In the genomic region with DNA sequence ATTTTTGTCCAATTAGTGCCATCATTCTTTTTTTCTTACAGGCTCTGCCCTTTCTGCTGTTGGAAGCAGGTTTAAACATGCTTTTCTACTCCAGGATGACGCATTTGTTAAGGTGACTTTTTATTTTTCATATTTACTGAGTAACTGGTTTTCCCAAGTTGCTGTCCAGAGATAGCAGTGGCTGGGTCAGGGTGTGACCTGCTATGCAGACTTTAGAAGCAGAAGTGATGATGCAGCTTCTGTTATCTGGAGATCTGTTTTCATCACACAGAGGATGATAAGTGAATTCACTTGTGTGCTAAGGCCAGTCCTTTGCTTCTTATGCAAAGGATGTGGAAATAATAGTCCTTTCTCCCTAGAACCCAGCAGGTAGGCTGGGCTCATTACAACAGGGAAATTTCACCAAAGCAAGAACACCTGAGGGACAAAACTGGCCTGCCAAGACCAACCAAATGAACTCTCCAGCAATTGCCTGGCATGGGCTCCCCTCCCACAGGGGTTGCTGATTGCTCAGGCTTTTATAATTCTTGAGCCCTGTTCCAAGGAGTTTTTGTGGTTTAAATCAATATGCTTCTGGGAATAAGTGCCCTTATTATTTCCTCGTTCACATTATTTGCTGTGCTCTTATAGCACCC, we compare ENCODE assay signal across 14 cellular contexts.
DNase-seq lines count a peak whose midpoint lies in the region; ATAC-seq, FAIRE-seq and TF ChIP-seq lines count a peak whose summit lies in the region.
"Had no signal": no experiment of that assay in that cellular context is flagged by ENCODE, and none has a peak within 500 bp of the region (broad histone marks: within the 10 kb centered on the region; RNA-seq: fewer than 3 reads in every experiment).

No MANE protein-coding gene starts in this region.

- no peak for ATAC-seq in HG03108 (IDR thresholded peaks at IDR 0.05; ENCODE audit: unreplicated experiment)
- ATAC-seq: activated T-cell treated with anti-CD3 and anti-CD28 coated beads, Interleukin-2, amount 50 U/mL, for 4 hours; stimulated activated naive CD8-positive, alpha-beta T cell treated with anti-CD3 and anti-CD28 coated beads, Interleukin-15, Interleukin-2, amounts not matched to agents 100 U/mL and 50 U/mL, for 24 hours had no signal

- CTCF ChIA-PET in mammary epithelial cell (lab: Charles Lee; ENCODE audit: low non-redundant PET), result no interaction called here

- H3K27ac ChIP-seq in mammary epithelial cell (ENCODE audit: insufficient read depth, low read depth, low read length), result peak overlapping the region; percentile 48
- H3K27ac ChIP-seq in mucosa of rectum (ENCODE audit: low read depth in 2 of 2, low read length in 2 of 2), result peak overlapping the region; percentile 71 to 83

- FAIRE-seq in GM12892 (lab: Jason Lieb, UNC), result no peak

- H2AFZ ChIP-seq in mammary epithelial cell (ENCODE audit: low read depth, low read length), result peak overlapping the region; percentile 86

- H3K9me3 ChIP-seq in mammary epithelial cell (replicated peaks; ENCODE audit: insufficient read depth, low read length) (no peaks in the 10 kb centered on the region), mucosa of rectum (ENCODE audit: control insufficient read depth in 2 of 2, low read length in 2 of 2) (no peaks in the 10 kb centered on the region)
- H3K9me3 ChIP-seq: HAP-1 had no signal

- peak; percentile 68 for DNase-seq in H7
- DNase-seq in NCI-H2107 treated with DMSO at 0.1 percent for 48 hours (lab: John Stamatoyannopoulos, UW; ENCODE audit: unreplicated experiment), result peak; percentile 98
- DNase-seq in mammary epithelial cell, result peak; percentile 92
- DNase-seq in DMS114 treated with DMSO at 0.1 percent for 48 hours (lab: John Stamatoyannopoulos, UW; ENCODE audit: unreplicated experiment), result no peak
- DNase-seq in activated CD4-positive, CD25-positive, alpha-beta regulatory T cell (lab: John Stamatoyannopoulos, UW), result no peak
- no peak for DNase-seq in GM12892 (ENCODE audit: insufficient read length)
- DNase-seq: activated T-cell treated with anti-CD3 and anti-CD28 coated beads, Interleukin-2, amount 50 U/mL, for 4 hours; caudate nucleus; DND-41; stimulated activated CD4-positive, alpha-beta T cell treated with anti-CD3 and anti-CD28 coated beads, Interleukin-12 subunit alpha, Interleukin-12 subunit beta, amount 100 ng/mL, for 4 hours; stimulated activated naive CD8-positive, alpha-beta T cell treated with anti-CD3 and anti-CD28 coated beads, Interleukin-15, Interleukin-2, amounts not matched to agents 100 U/mL and 50 U/mL, for 24 hours had no signal

- no peaks in the 10 kb centered on the region for H3K79me2 ChIP-seq in mammary epithelial cell (ENCODE audit: insufficient read depth, low read length)

- in situ Hi-C loops in mammary epithelial cell (cut with MboI; ENCODE audit: low sequenced_read_pairs in 2 of 2), result loop anchor here in 1 of 2 donors (25.0 kb wide), 1 partner anchor 216 kb away; no protein-coding TSS in a partner anchor

- BruUV-seq in mammary epithelial cell (replicated peaks; lab: Mats Ljungman, UMichigan), result no TSS peak

- dilution Hi-C loops in mammary epithelial cell (cut with HindIII; ENCODE audit: low sequenced_read_pairs), result no loop called here

- H3K4me2 ChIP-seq in mammary epithelial cell (ENCODE audit: insufficient read depth, low read depth, low read length), result peak overlapping the region; percentile 52

- H3K27me3 ChIP-seq in H7 (ENCODE audit: control insufficient read depth, insufficient read depth, low read length), result no peaks in the 10 kb centered on the region
- H3K27me3 ChIP-seq in mammary epithelial cell (ENCODE audit: insufficient read depth, low read length), result no peaks in the 10 kb centered on the region
- no peaks in the 10 kb centered on the region for H3K27me3 ChIP-seq in mucosa of rectum (ENCODE audit: control insufficient read depth in 2 of 2, insufficient read depth in 2 of 2, low read length in 2 of 2)

- intact Hi-C loops in mammary epithelial cell (cut with micrococcal nuclease), result loop anchor here (1.0 to 5.0 kb wide), 2 partner anchors 10 to 101 kb away; no protein-coding TSS in a partner anchor

- H3K9ac ChIP-seq in mammary epithelial cell (ENCODE audit: insufficient read depth, low read length), result no peak overlapping the region
- no peak overlapping the region for H3K9ac ChIP-seq in mucosa of rectum (ENCODE audit: low read depth in 1 of 2, low read length in 2 of 2)

- WGBS in mammary epithelial cell (ENCODE audit: low coverage, missing lambda C conversion rate), result 3% methylated on average over 2 of the region's 2 CpGs

- no peaks in the 10 kb centered on the region for H4K20me1 ChIP-seq in mammary epithelial cell (ENCODE audit: insufficient read depth, low read length)

- TF ChIP-seq POLR2A in GM12892 (IDR thresholded peaks at IDR 0.05; ENCODE audit: low read depth, low read length), result no peak

- TF ChIP-seq CTCF in mammary epithelial cell (conservative IDR thresholded peaks at IDR 0.05 in 1 of 2, IDR thresholded peaks at IDR 0.05 in 1 of 2; ENCODE audit: extremely low read depth in 1 of 2, insufficient read depth in 1 of 2, low read depth in 1 of 2, low read length in 2 of 2), result no peak

- no peak overlapping the region for H3K4me3 ChIP-seq in H7 (ENCODE audit: insufficient read depth, low read depth, low read length)
- H3K4me3 ChIP-seq in mammary epithelial cell (replicated peaks in 1 of 3; ENCODE audit: insufficient read depth in 1 of 3, low read depth in 2 of 3, low read length in 3 of 3), result no peak overlapping the region
- peak overlapping the region in 1 of 2 donors; percentile 43 for H3K4me3 ChIP-seq in mucosa of rectum (ENCODE audit: low read length in 2 of 2)
- H3K4me3 ChIP-seq: HAP-1 had no signal

- H3K36me3 ChIP-seq in H7 (replicated peaks; ENCODE audit: control insufficient read depth, insufficient read depth, low read length), result no peaks in the 10 kb centered on the region
- H3K36me3 ChIP-seq in mammary epithelial cell (ENCODE audit: insufficient read depth, low read length), result no peaks in the 10 kb centered on the region
- no peaks in the 10 kb centered on the region for H3K36me3 ChIP-seq in mucosa of rectum (ENCODE audit: control insufficient read depth in 2 of 2, insufficient read depth in 2 of 2, low read length in 2 of 2)
- H3K36me3 ChIP-seq: HAP-1 had no signal

- H3K4me1 ChIP-seq in mammary epithelial cell (ENCODE audit: insufficient read depth, low read length) (peaks cover 36% of the 10 kb centered on the region), mucosa of rectum (ENCODE audit: control insufficient read depth in 2 of 2, insufficient read depth in 2 of 2, low read length in 2 of 2) (peaks cover 20 to 27% of the 10 kb centered on the region in 2 donors)

Comparison
In these comparisons a context has a peak if more than half of its experiments do, and no peak if none do; other contexts are left out.
1. DNase-seq: peak in H7 (single experiment), NCI-H2107 treated with DMSO at 0.1 percent for 48 hours (single experiment) and mammary epithelial cell (single experiment); none in DMS114 treated with DMSO at 0.1 percent for 48 hours (single experiment), activated CD4-positive, CD25-positive, alpha-beta regulatory T cell (0 of 4) and GM12892 (single experiment).